In the genomic region with DNA sequence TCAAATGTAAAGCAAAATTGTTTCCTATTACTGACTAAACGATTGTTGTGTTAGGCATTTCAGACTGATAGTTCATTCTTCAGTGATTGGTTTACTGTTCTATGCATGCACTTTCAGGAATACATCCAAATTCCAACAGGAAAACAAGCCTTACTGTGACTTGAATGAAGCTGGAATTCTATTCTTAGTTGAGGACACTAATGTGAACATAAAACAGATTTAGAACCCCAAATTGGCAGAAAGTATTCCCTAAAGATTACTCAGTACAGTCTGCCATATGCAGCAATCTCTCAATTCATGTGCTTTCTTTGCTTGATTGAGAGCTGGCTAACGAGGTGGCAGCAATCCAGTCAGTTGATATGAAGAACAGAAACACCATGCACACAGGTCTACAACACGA, we compare ENCODE assay signal across 1 cellular context.
TF ChIP-seq lines count a peak whose summit lies in the region.

No MANE protein-coding gene starts in this region.

TF ChIP-seq in GM23338, 12 proteins besides CTCF, POLR2A, EP300 and RAD21 (continued from another document):
- TF ChIP-seq, protein P1, sequence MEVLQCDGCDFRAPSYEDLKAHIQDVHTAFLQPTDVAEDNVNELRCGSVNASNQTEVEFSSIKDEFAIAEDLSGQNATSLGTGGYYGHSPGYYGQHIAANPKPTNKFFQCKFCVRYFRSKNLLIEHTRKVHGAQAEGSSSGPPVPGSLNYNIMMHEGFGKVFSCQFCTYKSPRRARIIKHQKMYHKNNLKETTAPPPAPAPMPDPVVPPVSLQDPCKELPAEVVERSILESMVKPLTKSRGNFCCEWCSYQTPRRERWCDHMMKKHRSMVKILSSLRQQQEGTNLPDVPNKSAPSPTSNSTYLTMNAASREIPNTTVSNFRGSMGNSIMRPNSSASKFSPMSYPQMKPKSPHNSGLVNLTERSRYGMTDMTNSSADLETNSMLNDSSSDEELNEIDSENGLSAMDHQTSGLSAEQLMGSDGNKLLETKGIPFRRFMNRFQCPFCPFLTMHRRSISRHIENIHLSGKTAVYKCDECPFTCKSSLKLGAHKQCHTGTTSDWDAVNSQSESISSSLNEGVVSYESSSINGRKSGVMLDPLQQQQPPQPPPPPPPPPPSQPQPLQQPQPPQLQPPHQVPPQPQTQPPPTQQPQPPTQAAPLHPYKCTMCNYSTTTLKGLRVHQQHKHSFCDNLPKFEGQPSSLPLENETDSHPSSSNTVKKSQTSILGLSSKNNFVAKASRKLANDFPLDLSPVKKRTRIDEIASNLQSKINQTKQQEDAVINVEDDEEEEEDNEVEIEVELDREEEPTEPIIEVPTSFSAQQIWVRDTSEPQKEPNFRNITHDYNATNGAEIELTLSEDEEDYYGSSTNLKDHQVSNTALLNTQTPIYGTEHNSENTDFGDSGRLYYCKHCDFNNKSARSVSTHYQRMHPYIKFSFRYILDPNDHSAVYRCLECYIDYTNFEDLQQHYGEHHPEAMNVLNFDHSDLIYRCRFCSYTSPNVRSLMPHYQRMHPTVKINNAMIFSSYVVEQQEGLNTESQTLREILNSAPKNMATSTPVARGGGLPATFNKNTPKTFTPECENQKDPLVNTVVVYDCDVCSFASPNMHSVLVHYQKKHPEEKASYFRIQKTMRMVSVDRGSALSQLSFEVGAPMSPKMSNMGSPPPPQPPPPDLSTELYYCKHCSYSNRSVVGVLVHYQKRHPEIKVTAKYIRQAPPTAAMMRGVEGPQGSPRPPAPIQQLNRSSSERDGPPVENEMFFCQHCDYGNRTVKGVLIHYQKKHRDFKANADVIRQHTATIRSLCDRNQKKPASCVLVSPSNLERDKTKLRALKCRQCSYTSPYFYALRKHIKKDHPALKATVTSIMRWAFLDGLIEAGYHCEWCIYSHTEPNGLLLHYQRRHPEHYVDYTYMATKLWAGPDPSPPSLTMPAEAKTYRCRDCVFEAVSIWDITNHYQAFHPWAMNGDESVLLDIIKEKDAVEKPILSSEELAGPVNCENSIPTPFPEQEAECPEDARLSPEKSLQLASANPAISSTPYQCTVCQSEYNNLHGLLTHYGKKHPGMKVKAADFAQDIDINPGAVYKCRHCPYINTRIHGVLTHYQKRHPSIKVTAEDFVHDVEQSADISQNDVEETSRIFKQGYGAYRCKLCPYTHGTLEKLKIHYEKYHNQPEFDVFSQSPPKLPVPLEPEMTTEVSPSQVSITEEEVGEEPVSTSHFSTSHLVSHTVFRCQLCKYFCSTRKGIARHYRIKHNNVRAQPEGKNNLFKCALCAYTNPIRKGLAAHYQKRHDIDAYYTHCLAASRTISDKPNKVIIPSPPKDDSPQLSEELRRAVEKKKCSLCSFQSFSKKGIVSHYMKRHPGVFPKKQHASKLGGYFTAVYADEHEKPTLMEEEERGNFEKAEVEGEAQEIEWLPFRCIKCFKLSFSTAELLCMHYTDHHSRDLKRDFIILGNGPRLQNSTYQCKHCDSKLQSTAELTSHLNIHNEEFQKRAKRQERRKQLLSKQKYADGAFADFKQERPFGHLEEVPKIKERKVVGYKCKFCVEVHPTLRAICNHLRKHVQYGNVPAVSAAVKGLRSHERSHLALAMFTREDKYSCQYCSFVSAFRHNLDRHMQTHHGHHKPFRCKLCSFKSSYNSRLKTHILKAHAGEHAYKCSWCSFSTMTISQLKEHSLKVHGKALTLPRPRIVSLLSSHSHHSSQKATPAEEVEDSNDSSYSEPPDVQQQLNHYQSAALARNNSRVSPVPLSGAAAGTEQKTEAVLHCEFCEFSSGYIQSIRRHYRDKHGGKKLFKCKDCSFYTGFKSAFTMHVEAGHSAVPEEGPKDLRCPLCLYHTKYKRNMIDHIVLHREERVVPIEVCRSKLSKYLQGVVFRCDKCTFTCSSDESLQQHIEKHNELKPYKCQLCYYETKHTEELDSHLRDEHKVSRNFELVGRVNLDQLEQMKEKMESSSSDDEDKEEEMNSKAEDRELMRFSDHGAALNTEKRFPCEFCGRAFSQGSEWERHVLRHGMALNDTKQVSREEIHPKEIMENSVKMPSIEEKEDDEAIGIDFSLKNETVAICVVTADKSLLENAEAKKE (CRISPR knock-in tag; IDR thresholded peaks at IDR 0.05): no peak
- no peak for TF ChIP-seq ETS1 (IDR thresholded peaks at IDR 0.05)
- TF ChIP-seq NANOG (IDR thresholded peaks at IDR 0.05; ENCODE audit: borderline replicate concordance): no peak
- TF ChIP-seq JUNB (IDR thresholded peaks at IDR 0.05; ENCODE audit: unreplicated experiment): no peak
- TF ChIP-seq EZH2phosphoT487 (IDR thresholded peaks at IDR 0.05; ENCODE audit: unreplicated experiment): no peak
- TF ChIP-seq CREB1 (CRISPR knock-in tag; IDR thresholded peaks at IDR 0.05; ENCODE audit: low read depth): no peak
